In genomic region chr21:21737186-21737585, GRCh38 we compare ENCODE assay signal across 29 cellular contexts.
"Had no signal": no experiment of that assay in that cellular context is flagged by ENCODE, and none has a peak within 500 bp of the region (broad histone marks: within the 10 kb centered on the region; RNA-seq: fewer than 3 reads in every experiment).

No MANE protein-coding gene starts in this region.

- ATAC-seq: activated CD8-positive, alpha-beta T cell treated with anti-CD3 and anti-CD28 coated beads for 36 hours; activated naive CD4-positive, alpha-beta T cell treated with anti-CD3 and anti-CD28 coated beads, Interleukin-2, amount 50 U/mL, for 72 hours; activated T-cell treated with anti-CD3 and anti-CD28 coated beads, Interleukin-2, amount 50 U/mL, for 4 hours; activated T-cell treated with anti-CD3 and anti-CD28 coated beads, Interleukin-2, amount 50 U/mL, for 72 hours; activated T-helper 17 cell treated with anti-CD3 and anti-CD28 coated beads, Interleukin-2, amount 50 U/mL, for 72 hours; body of pancreas had no signal

- DNase-seq: activated B cell treated with CpG ODN at 0.5 μM for 24 hours; activated CD4-positive, alpha-beta memory T cell treated with anti-CD3 and anti-CD28 coated beads for 36 hours; activated CD4-positive, alpha-beta T cell treated with anti-CD3 and anti-CD28 coated beads for 4 hours; activated CD4-positive, alpha-beta T cell treated with anti-CD3 and anti-CD28 coated beads, Interleukin-2, amount 10 ng/mL, durations not matched to agents 24 days and 14 days; activated CD4-positive, alpha-beta T cell treated with anti-CD3 and anti-CD28 coated beads, Interleukin-2, amount 50 U/mL, for 1 hour; activated CD4-positive, alpha-beta T cell treated with anti-CD3 and anti-CD28 coated beads, Interleukin-2, amount 50 U/mL, for 4 hours; activated CD4-positive, CD25-positive, alpha-beta regulatory T cell treated with anti-CD3 and anti-CD28 coated beads, Interleukin-2, amount 50 U/mL, for 72 hours; activated CD8-positive, alpha-beta memory T cell treated with anti-CD3 and anti-CD28 coated beads, Interleukin-2, amount 50 U/mL, for 4 hours; activated CD8-positive, alpha-beta T cell treated with anti-CD3 and anti-CD28 coated beads for 36 hours; activated effector memory CD4-positive, alpha-beta T cell treated with anti-CD3 and anti-CD28 coated beads, Interleukin-2, amount 50 U/mL, for 16 hours; activated gamma-delta T cell treated with Interleukin-2 at 50 U/mL for 16 hours; activated naive CD4-positive, alpha-beta T cell; activated naive CD4-positive, alpha-beta T cell treated with anti-CD3 and anti-CD28 coated beads for 36 hours; activated naive CD4-positive, alpha-beta T cell treated with anti-CD3 and anti-CD28 coated beads, Interleukin-2, amount 50 U/mL, for 16 hours; activated naive CD8-positive, alpha-beta T cell treated with anti-CD3 and anti-CD28 coated beads for 36 hours; activated T-cell treated with anti-CD3 and anti-CD28 coated beads for 4 hours; activated T-cell treated with anti-CD3 and anti-CD28 coated beads, Interleukin-2, amount 50 U/mL, for 1 hour; activated T-cell treated with anti-CD3 and anti-CD28 coated beads, Interleukin-2, amount 50 U/mL, for 4 hours; activated T-cell treated with anti-CD3 and anti-CD28 coated beads, Interleukin-2, amount 50 U/mL, for 72 hours; adrenal gland; amniotic stem cell; aorta; body of pancreas; brain microvascular endothelial cell; central memory CD4-positive, alpha-beta T cell; T-helper 2 cell; T-helper 9 cell had no signal
